ENCODE assay signal across 8 cellular contexts in the genomic region with DNA sequence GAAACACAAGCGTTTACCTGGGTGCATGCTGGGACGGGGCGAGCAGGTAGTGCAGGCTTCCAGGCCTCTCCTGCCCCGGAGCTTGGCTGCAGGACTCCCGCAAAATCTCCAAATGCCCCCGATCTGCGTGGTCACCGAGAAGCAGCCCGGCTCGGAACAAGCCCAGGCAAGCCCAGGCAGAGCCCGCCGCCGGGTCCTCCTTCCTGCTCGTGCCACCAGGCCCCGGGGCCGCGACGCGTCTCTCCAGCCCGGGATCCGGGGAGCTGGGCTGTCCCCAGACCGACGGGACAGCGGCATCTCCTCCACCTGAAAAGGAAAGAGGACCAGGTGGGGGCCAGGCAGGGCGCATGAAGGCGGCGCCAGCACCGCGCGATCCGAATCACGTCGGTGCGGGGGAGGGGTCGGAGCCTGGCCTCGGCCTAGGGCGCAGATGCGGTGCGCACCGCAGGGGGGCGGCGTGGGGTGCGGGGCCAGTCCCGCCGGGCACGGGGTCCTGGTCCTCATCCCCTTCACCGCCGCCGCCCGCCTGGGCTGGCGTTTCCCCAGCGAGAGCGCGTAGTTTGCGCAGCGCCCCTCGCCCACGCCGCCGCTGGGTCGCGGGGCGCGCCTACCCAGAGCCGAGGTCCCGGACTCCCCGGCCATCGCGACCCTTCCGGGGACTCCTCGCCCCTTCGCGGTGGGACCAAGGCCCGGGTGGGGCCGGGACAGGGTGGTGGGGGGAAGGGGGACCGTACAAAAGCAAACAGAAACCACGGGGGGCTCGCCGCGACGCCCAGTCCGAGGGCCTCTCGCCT. TPM values are rescaled to one million over a fixed set of nuclear protein-coding genes. Genes with fewer than 3 reads are reported as not detected.
DNase-seq lines count a peak whose midpoint lies in the region; ATAC-seq lines count a peak whose summit lies in the region.

No MANE protein-coding gene starts in this region.

- ATAC-seq in activated naive CD8-positive, alpha-beta T cell treated with anti-CD3 and anti-CD28 coated beads, Interleukin-2, amount 50 U/mL, for 24 hours, result peak; percentile 13

- no peaks in the 10 kb centered on the region for H3K9me3 Mint-ChIP-seq in activated naive CD8-positive, alpha-beta T cell treated with anti-CD3 and anti-CD28 coated beads, Interleukin-2, amount 50 U/mL, for 24 hours

- H3K27ac ChIP-seq in iPS DF 6.9 (ENCODE audit: low read length), result no peak overlapping the region

- H3K27me3 Mint-ChIP-seq in activated naive CD8-positive, alpha-beta T cell treated with anti-CD3 and anti-CD28 coated beads, Interleukin-2, amount 50 U/mL, for 24 hours, result peaks cover 23% of the 10 kb centered on the region

- no peaks in the 10 kb centered on the region for H3K36me3 Mint-ChIP-seq in activated naive CD8-positive, alpha-beta T cell treated with anti-CD3 and anti-CD28 coated beads, Interleukin-2, amount 50 U/mL, for 24 hours (ENCODE audit: low read depth)

- peaks cover 8% of the 10 kb centered on the region for H3K4me1 Mint-ChIP-seq in activated naive CD8-positive, alpha-beta T cell treated with anti-CD3 and anti-CD28 coated beads, Interleukin-2, amount 50 U/mL, for 24 hours

- H3K9me3 ChIP-seq in iPS DF 6.9 (ENCODE audit: control insufficient read depth, insufficient read depth, low read length), result no peaks in the 10 kb centered on the region

- WGBS in iPS DF 6.9 (ENCODE audit: insufficient coverage, insufficient read length), result no CpG with 5 or more reads among the region's 83 CpGs

- peaks cover 4% of the 10 kb centered on the region; the same call in 1 of the 2 replicates for H3K4me1 ChIP-seq in iPS DF 6.9 (ENCODE audit: control insufficient read depth, insufficient read depth, low read length)

- DNase-seq in NOMO-1 (lab: John Stamatoyannopoulos, UW; ENCODE audit: unreplicated experiment in 2 of 2), result peak; percentile 37 to 46
- no peak for DNase-seq in NOMO-1 treated with dmso at 0.1 percent for 144 hours (lab: John Stamatoyannopoulos, UW; ENCODE audit: unreplicated experiment)
- peak; percentile 39 for DNase-seq in HT-29 (ENCODE audit: low spot score)
- DNase-seq in activated naive CD8-positive, alpha-beta T cell treated with anti-CD3 and anti-CD28 coated beads, Interleukin-2, amount 50 U/mL, for 24 hours, result peak; percentile 36
- no peak for DNase-seq in iPS DF 6.9 (ENCODE audit: low read depth, low spot score)
- DNase-seq in skeletal muscle cell (ENCODE audit: low read depth), result no peak
- DNase-seq in cerebellar cortex (ENCODE audit: low spot score), result no peak
- DNase-seq in NCI-H524 (lab: John Stamatoyannopoulos, UW), result no peak

- peak overlapping the region; percentile 77 for H3K4me3 Mint-ChIP-seq in activated naive CD8-positive, alpha-beta T cell treated with anti-CD3 and anti-CD28 coated beads, Interleukin-2, amount 50 U/mL, for 24 hours

- H3K27me3 ChIP-seq in iPS DF 6.9 (ENCODE audit: control insufficient read depth, insufficient read depth, low read length), result peaks cover 3% of the 10 kb centered on the region; the same call in 1 of the 2 replicates

- H3K4me3 ChIP-seq in iPS DF 6.9 (ENCODE audit: low read length) (peak overlapping the region; percentile 63), skeletal muscle cell (ENCODE audit: low read depth, low read length) (peak overlapping the region; percentile 62)

- H3K36me3 ChIP-seq in iPS DF 6.9 (ENCODE audit: control insufficient read depth, insufficient read depth, low read length), result no peaks in the 10 kb centered on the region; the same call in 1 of the 2 replicates

- no peak overlapping the region for H3K27ac Mint-ChIP-seq in activated naive CD8-positive, alpha-beta T cell treated with anti-CD3 and anti-CD28 coated beads, Interleukin-2, amount 50 U/mL, for 24 hours

RNA-seq across cellular contexts. Expression of a gene that starts 52.4 kb away (rescaled TPM):
- 7.6 and 10.0 TPM in 2 replicates for total RNA-seq in HT-29 (2014; rRNA removed; shearing (Covaris generic))

RNA-seq across cellular contexts. Expression of a gene that starts 53.3 kb away (rescaled TPM):
- total RNA-seq in HT-29 (2014; rRNA removed; shearing (Covaris generic)), result 4.4 and 4.6 TPM in 2 replicates

Comparison
In these comparisons a context has a peak if more than half of its experiments do, and no peak if none do; other contexts are left out.
1. DNase-seq: peak in NOMO-1 (2 of 2), HT-29 (single experiment) and activated naive CD8-positive, alpha-beta T cell treated with anti-CD3 and anti-CD28 coated beads, Interleukin-2, amount 50 U/mL, for 24 hours (single experiment); none in NOMO-1 treated with dmso at 0.1 percent for 144 hours (single experiment), iPS DF 6.9 (single experiment), skeletal muscle cell (single experiment), cerebellar cortex (single experiment) and NCI-H524 (0 of 2).